Comparison of ENCODE assay signal across 13 cellular contexts in genomic region chr1:204149635-204150565, GRCh38. TPM values are rescaled to one million over a fixed set of nuclear protein-coding genes. Genes with fewer than 3 reads are reported as not detected.
DNase-seq lines count a peak whose midpoint lies in the region; ATAC-seq and TF ChIP-seq lines count a peak whose summit lies in the region.
"Had no signal": no experiment of that assay in that cellular context is flagged by ENCODE, and none has a peak within 500 bp of the region (broad histone marks: within the 10 kb centered on the region; RNA-seq: fewer than 3 reads in every experiment).

No MANE protein-coding gene starts in this region.

- no peaks in the 10 kb centered on the region for H4K20me1 ChIP-seq in HCT116 (ENCODE audit: insufficient read depth)

- CTCF ChIA-PET in HCT116 (lab: Charles Lee): interaction anchor here (3.0 to 4.3 kb wide), 2 partner anchors 13 to 21 kb away, joined by 9 to 18 read pairs; no protein-coding TSS in a partner anchor
- CTCF ChIA-PET in activated CD4-positive, alpha-beta memory T cell treated with anti-CD3 and anti-CD28 coated beads for 36 hours (lab: Charles Lee): interaction anchor here (0.8 to 1.4 kb wide), 3 partner anchors 13 to 249 kb away, joined by 3 to 4 read pairs (median 3); no protein-coding TSS in a partner anchor

- no peaks in the 10 kb centered on the region for H3K79me2 ChIP-seq in HCT116 (ENCODE audit: insufficient read depth, low read length)

- peak overlapping the region; percentile 9 for H3K4me3 Mint-ChIP-seq in activated CD4-positive, alpha-beta memory T cell treated with anti-CD3 and anti-CD28 coated beads for 36 hours

- POLR2A ChIA-PET in HCT116 (lab: Charles Lee): interaction anchor here (1.3 kb wide), 1 partner anchor 279 kb away, joined by 3 read pairs; no protein-coding TSS in a partner anchor
- POLR2A ChIA-PET in activated CD4-positive, alpha-beta memory T cell treated with anti-CD3 and anti-CD28 coated beads for 36 hours (lab: Charles Lee): interaction anchor here (0.6 to 0.7 kb wide), 2 partner anchors 330 to 368 kb away, joined by 3 read pairs; no protein-coding TSS in a partner anchor

- RAD21 ChIA-PET in HCT116 (lab: Charles Lee; ENCODE audit: low non-redundant PET in 1 of 2, low total read pairs in 2 of 2, uncharacterized antibody in 2 of 2, unreplicated experiment in 2 of 2): no interaction called here

- no peaks in the 10 kb centered on the region for H3K9me3 Mint-ChIP-seq in activated CD4-positive, alpha-beta memory T cell treated with anti-CD3 and anti-CD28 coated beads for 36 hours
- H3K9me3 Mint-ChIP-seq: activated naive CD8-positive, alpha-beta T cell treated with anti-CD3 and anti-CD28 coated beads, Interleukin-2, amount 10 ng/mL, durations not matched to agents 7 days and 5 days had no signal

- H2AFZ ChIP-seq in HCT116 (ENCODE audit: low read depth, low read length, poor library complexity, severe bottlenecking): no peak overlapping the region

- H3K27me3 Mint-ChIP-seq in activated CD4-positive, alpha-beta memory T cell treated with anti-CD3 and anti-CD28 coated beads for 36 hours: no peaks in the 10 kb centered on the region

- peaks cover 8 to 27% of the 10 kb centered on the region in 2 experiments for H3K4me1 ChIP-seq in HCT116 (ENCODE audit: control insufficient read depth in 1 of 2, insufficient read depth in 2 of 2, low read length in 2 of 2)
- H3K4me1 ChIP-seq in iPS-15b (ENCODE audit: control insufficient read depth, insufficient read depth, low read length): peaks cover 27% of the 10 kb centered on the region

- H3K36me3 ChIP-seq in HCT116 (ENCODE audit: control insufficient read depth in 1 of 2, insufficient read depth in 2 of 2, low read length in 2 of 2) (no peaks in the 10 kb centered on the region), iPS-15b (ENCODE audit: control insufficient read depth, insufficient read depth, low read length) (peaks cover 11% of the 10 kb centered on the region)

- peaks cover 3% of the 10 kb centered on the region for H3K4me1 Mint-ChIP-seq in activated CD4-positive, alpha-beta memory T cell treated with anti-CD3 and anti-CD28 coated beads for 36 hours (ENCODE audit: low read depth)
- H3K4me1 Mint-ChIP-seq: activated naive CD8-positive, alpha-beta T cell treated with anti-CD3 and anti-CD28 coated beads, Interleukin-2, amount 10 ng/mL, durations not matched to agents 7 days and 5 days had no signal

- H3K27me3 ChIP-seq in HCT116 (ENCODE audit: insufficient read depth, low read length) (no peaks in the 10 kb centered on the region), iPS-15b (ENCODE audit: control insufficient read depth, insufficient read depth, low read length) (peaks cover 25% of the 10 kb centered on the region)

- no peak for TF ChIP-seq CTCF in HCT116 (IDR thresholded peaks at IDR 0.05 in 2 of 3, conservative IDR thresholded peaks at IDR 0.05 in 1 of 3; ENCODE audit: borderline replicate concordance in 1 of 3, insufficient read depth in 1 of 3, low read depth in 2 of 3, low read length in 2 of 3)

- ATAC-seq in HCT116 (no peak), sciatic nerve (peak; percentile 75), GM21367 (IDR thresholded peaks at IDR 0.05; ENCODE audit: unreplicated experiment) (no peak), GM21526 (IDR thresholded peaks at IDR 0.05; ENCODE audit: low FRiP score, unreplicated experiment) (no peak), GM21529 (IDR thresholded peaks at IDR 0.05; ENCODE audit: unreplicated experiment) (no peak)
- ATAC-seq: GM12878 had no signal

- H3K4me3 ChIP-seq in HCT116 (replicated peaks in 1 of 2; ENCODE audit: low read depth in 1 of 2, low read length in 2 of 2) (no peak overlapping the region), iPS-15b (ENCODE audit: low read depth, low read length) (peak overlapping the region; percentile 7)
- H3K4me3 ChIP-seq: GM12878 had no signal

- TF ChIP-seq RAD21 in HCT116 (IDR thresholded peaks at IDR 0.05; ENCODE audit: low read depth): no peak

- no peak overlapping the region for H3K27ac ChIP-seq in HCT116 (ENCODE audit: low read depth, low read length)

- DNase-seq in HCT116 (ENCODE audit: low read depth, low spot score): no peak
- no peak for DNase-seq in activated CD4-positive, alpha-beta memory T cell treated with anti-CD3 and anti-CD28 coated beads for 36 hours
- no peak for DNase-seq in sciatic nerve (ENCODE audit: low spot score)
- DNase-seq in NCI-H510A (lab: John Stamatoyannopoulos, UW): no peak
- DNase-seq: activated naive CD8-positive, alpha-beta T cell treated with anti-CD3 and anti-CD28 coated beads, Interleukin-2, amount 10 ng/mL, durations not matched to agents 7 days and 5 days; NCI-H1694; OCI-M1 had no signal

- peak overlapping the region; percentile 97; the same call in 1 of the 2 replicates for H3K4me2 ChIP-seq in HCT116 (ENCODE audit: low read length)

- no peak for TF ChIP-seq POLR2A in HCT116 (IDR thresholded peaks at IDR 0.05; ENCODE audit: borderline replicate concordance, extremely low read depth, insufficient read depth, insufficient read length)

- H3K9me3 ChIP-seq in HCT116 (ENCODE audit: control insufficient read depth in 1 of 2, insufficient read depth in 1 of 2, low read depth in 1 of 2, low read length in 2 of 2): no peaks in the 10 kb centered on the region
- H3K9me3 ChIP-seq in iPS-15b (ENCODE audit: control insufficient read depth, insufficient read depth, low read length): no peaks in the 10 kb centered on the region

- no peak overlapping the region for H3K27ac Mint-ChIP-seq in activated CD4-positive, alpha-beta memory T cell treated with anti-CD3 and anti-CD28 coated beads for 36 hours
- H3K27ac Mint-ChIP-seq: activated naive CD8-positive, alpha-beta T cell treated with anti-CD3 and anti-CD28 coated beads, Interleukin-2, amount 10 ng/mL, durations not matched to agents 7 days and 5 days had no signal

- no peaks in the 10 kb centered on the region for H3K9me2 ChIP-seq in HCT116 (ENCODE audit: insufficient read depth)

- TSS peak; percentile 56 for BruUV-seq in HCT116 (replicated peaks; lab: Mats Ljungman, UMichigan)

- H3K36me3 Mint-ChIP-seq in activated CD4-positive, alpha-beta memory T cell treated with anti-CD3 and anti-CD28 coated beads for 36 hours: peaks cover 1% of the 10 kb centered on the region
- H3K36me3 Mint-ChIP-seq: activated naive CD8-positive, alpha-beta T cell treated with anti-CD3 and anti-CD28 coated beads, Interleukin-2, amount 10 ng/mL, durations not matched to agents 7 days and 5 days had no signal

- intact Hi-C loops in HCT116 (cut with micrococcal nuclease) (no loop called here), sciatic nerve (cut with DNase I) (loop anchor here (2.0 kb wide), 1 partner anchor 63 kb away; the partner anchor contains the start of gene GOLT1A)
- intact Hi-C loops in activated CD4-positive, alpha-beta memory T cell treated with anti-CD3 and anti-CD28 coated beads for 36 hours (cut with micrococcal nuclease): no loop called here

- H3K9ac ChIP-seq in HCT116 (ENCODE audit: low read length) (no peak overlapping the region), iPS-15b (ENCODE audit: low read depth, low read length) (peak overlapping the region; percentile 27)

TF ChIP-seq in HCT116, 20 proteins besides CTCF, POLR2A, EP300 and RAD21:
- TF ChIP-seq YY1 (IDR thresholded peaks at IDR 0.05; ENCODE audit: extremely low read depth, insufficient replicate concordance, low read depth, low read length): no peak

RNA-seq across cellular contexts. Expression of gene ETNK2, which starts 1.9 kb away (rescaled TPM):
- 16.1 TPM for total RNA-seq in HCT116 (2021; ENCODE audit: unreplicated experiment)
- polyA plus RNA-seq in HCT116 (2012): 17.3 and 20.5 TPM in 2 replicates
- 1 to 10 TPM; 1.6 to 1.9 TPM for total RNA-seq in activated CD4-positive, alpha-beta memory T cell treated with anti-CD3 and anti-CD28 coated beads for 36 hours
- total RNA-seq in sciatic nerve: 13.7 TPM
- total RNA-seq: GM12878 had no signal

RNA-seq across cellular contexts. Expression of gene REN, which starts 16.2 kb away (rescaled TPM):
- total RNA-seq in HCT116 (2021; ENCODE audit: unreplicated experiment): 0.47 TPM
- polyA plus RNA-seq in HCT116 (2012): 0.39 and 0.56 TPM in 2 replicates
- not detected for total RNA-seq in activated CD4-positive, alpha-beta memory T cell treated with anti-CD3 and anti-CD28 coated beads for 36 hours
- total RNA-seq in sciatic nerve: not detected
- total RNA-seq: activated naive CD8-positive, alpha-beta T cell treated with anti-CD3 and anti-CD28 coated beads, Interleukin-2, amount 10 ng/mL, durations not matched to agents 7 days and 5 days; GM12878; mucosa of gallbladder had no signal
- polyA plus RNA-seq: GM12878 had no signal

RNA-seq across cellular contexts. Expression of gene KISS1, which starts 46.4 kb away (rescaled TPM):
- total RNA-seq in HCT116 (2021; ENCODE audit: unreplicated experiment) (1.3 TPM), sciatic nerve (not detected)
- 0.30 and 0.73 TPM in 2 replicates for polyA plus RNA-seq in HCT116 (2012)
- total RNA-seq in activated CD4-positive, alpha-beta memory T cell treated with anti-CD3 and anti-CD28 coated beads for 36 hours: not detected
- total RNA-seq: activated naive CD8-positive, alpha-beta T cell treated with anti-CD3 and anti-CD28 coated beads, Interleukin-2, amount 10 ng/mL, durations not matched to agents 7 days and 5 days; GM12878; mucosa of gallbladder had no signal
- polyA plus RNA-seq: GM12878 had no signal
